In the genomic region with DNA sequence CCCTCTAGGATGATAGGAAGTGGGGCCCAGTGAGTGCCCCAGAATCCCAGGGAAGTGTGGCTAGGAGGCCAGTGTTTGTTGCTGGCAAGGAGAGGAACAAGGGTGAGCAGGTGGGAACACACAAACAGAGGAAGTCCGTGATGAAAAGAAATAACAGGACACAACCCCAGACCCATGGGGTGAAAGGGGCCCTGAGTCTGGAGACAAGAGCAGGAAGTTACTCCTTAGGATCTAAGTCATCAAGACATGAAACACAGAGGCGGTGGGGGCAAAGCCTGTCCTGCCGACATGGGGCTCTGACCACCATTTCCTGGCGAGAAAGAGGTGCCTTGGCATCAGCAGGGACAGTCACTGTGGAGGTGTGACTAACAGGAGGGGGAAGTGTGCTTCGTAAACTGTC, we compare ENCODE assay signal across 25 cellular contexts. TPM values are rescaled to one million over a fixed set of nuclear protein-coding genes. Genes with fewer than 3 reads are reported as not detected.
DNase-seq lines count a peak whose midpoint lies in the region; ATAC-seq and TF ChIP-seq lines count a peak whose summit lies in the region.
"Had no signal": no experiment of that assay in that cellular context is flagged by ENCODE, and none has a peak within 500 bp of the region (broad histone marks: within the 10 kb centered on the region; RNA-seq: fewer than 3 reads in every experiment).

No MANE protein-coding gene starts in this region.

- H3F3A ChIP-seq in Loucy (ENCODE audit: low read depth) = no peaks in the 10 kb centered on the region

- no peak for TF ChIP-seq CTCF in Loucy (conservative IDR thresholded peaks at IDR 0.05; ENCODE audit: low read length)
- no peak for TF ChIP-seq CTCF in lower leg skin (IDR thresholded peaks at IDR 0.05)
- no peak for TF ChIP-seq CTCF in prostate gland (IDR thresholded peaks at IDR 0.05)

- H2AFZ ChIP-seq in Loucy (ENCODE audit: low read length) = peak overlapping the region; percentile 33; the same call in 1 of the 2 replicates
- H2AFZ ChIP-seq: PC-9 had no signal

- H3K9me2 ChIP-seq in Loucy (replicated peaks; ENCODE audit: low read depth, low read length) = no peaks in the 10 kb centered on the region

- H3K9ac ChIP-seq in Loucy (ENCODE audit: low read depth, low read length, poor library complexity, severe bottlenecking) = no peak overlapping the region
- H3K9ac ChIP-seq: BLaER1 had no signal

- H3K27me3 ChIP-seq in Loucy (ENCODE audit: insufficient read depth, low read length, poor library complexity, severe bottlenecking) = no peaks in the 10 kb centered on the region
- no peaks in the 10 kb centered on the region for H3K27me3 ChIP-seq in prostate gland (replicated peaks; ENCODE audit: insufficient read depth)
- H3K27me3 ChIP-seq: BLaER1, MG63 had no signal

- no peak overlapping the region for H3K4me2 ChIP-seq in Loucy (ENCODE audit: low read depth, low read length, poor library complexity, severe bottlenecking)
- H3K4me2 ChIP-seq: BLaER1, PC-9 had no signal

- peak; percentile 30 for ATAC-seq in stimulated activated naive CD8-positive, alpha-beta T cell treated with anti-CD3 and anti-CD28 coated beads, Interleukin-15, Interleukin-2, amounts not matched to agents 100 U/mL and 50 U/mL, for 24 hours
- ATAC-seq in HG03442 (IDR thresholded peaks at IDR 0.05; ENCODE audit: unreplicated experiment) = no peak
- ATAC-seq: GM12878 had no signal

- TF ChIP-seq POLR2A in lower leg skin (IDR thresholded peaks at IDR 0.05) = no peak
- TF ChIP-seq POLR2A in prostate gland (IDR thresholded peaks at IDR 0.05) = no peak

- H3K4me3 ChIP-seq in Loucy (ENCODE audit: low read length, poor library complexity, severe bottlenecking) (no peak overlapping the region), lower leg skin (ENCODE audit: low read depth, poor library complexity, severe bottlenecking) (no peak overlapping the region), prostate gland (no peak overlapping the region)
- H3K4me3 ChIP-seq: BLaER1, GM12878, MG63, PC-9 had no signal

- H3K79me2 ChIP-seq in Loucy (ENCODE audit: insufficient read depth, low read length) = no peaks in the 10 kb centered on the region

- H4K20me1 ChIP-seq in Loucy (ENCODE audit: insufficient read depth, low read length, poor library complexity, severe bottlenecking) = no peaks in the 10 kb centered on the region
- H4K20me1 ChIP-seq: BLaER1 had no signal

- DNase-seq in NK-92 treated with Interleukin-12 subunit alpha and Interleukin-12 subunit beta, amount 100 ng/mL, for 24 hours (lab: John Stamatoyannopoulos, UW) = peak; percentile 7
- DNase-seq in NK-92 (lab: John Stamatoyannopoulos, UW; ENCODE audit: unreplicated experiment) (no peak), lower leg skin (ENCODE audit: low spot score in 2 of 2) (peak; percentile 7 to 70), prostate gland (ENCODE audit: low spot score) (no peak)
- DNase-seq in stimulated activated naive CD8-positive, alpha-beta T cell treated with anti-CD3 and anti-CD28 coated beads, Interleukin-15, Interleukin-2, amounts not matched to agents 100 U/mL and 50 U/mL, for 24 hours = no peak
- no peak for DNase-seq in stimulated activated CD4-positive, alpha-beta T cell treated with anti-CD3 and anti-CD28 coated beads, Interleukin-12 subunit alpha, Interleukin-12 subunit beta, amount 100 ng/mL, for 4 hours
- DNase-seq: ACHN; CD4-positive, alpha-beta T cell; COR-L47; DMS79 treated with DMSO at 0.1 percent for 48 hours; Kasumi-1; MG63; NCI-H1436; NCI-H187 treated with DMSO at 0.1 percent for 48 hours; NCI-H2107; NCI-H446 treated with DMSO at 0.1 percent for 48 hours; NCI-H69; PC-9; SHP77 treated with DMSO at 0.1 percent for 48 hours had no signal

- H3K9me3 ChIP-seq in Loucy (ENCODE audit: insufficient read depth, low read depth, low read length) (no peaks in the 10 kb centered on the region), prostate gland (no peaks in the 10 kb centered on the region)
- H3K9me3 ChIP-seq: MG63 had no signal

- peaks cover 13% of the 10 kb centered on the region for H3K4me1 ChIP-seq in Loucy (ENCODE audit: insufficient read depth, low read length, poor library complexity, severe bottlenecking)
- no peaks in the 10 kb centered on the region for H3K4me1 ChIP-seq in prostate gland (replicated peaks)
- H3K4me1 ChIP-seq: BLaER1 had no signal

- no peak overlapping the region for H3K27ac ChIP-seq in prostate gland
- H3K27ac ChIP-seq: 22Rv1, BLaER1, PC-9, RWPE1 had no signal

- H3K36me3 ChIP-seq in Loucy (ENCODE audit: insufficient read depth, low read length) (no peaks in the 10 kb centered on the region), prostate gland (no peaks in the 10 kb centered on the region)
- H3K36me3 ChIP-seq: BLaER1, MG63 had no signal

- intact Hi-C loops in lower leg skin (cut with DNase I; ENCODE audit: low total_unique reads) (no loop called here), prostate gland (cut with DNase I) (no loop called here)

- 35 to 40% methylated on average over 5 of the region's 5 CpGs for WGBS in lower leg skin, 2 donors
- WGBS in prostate gland = 25% methylated on average over 5 of the region's 5 CpGs

RNA-seq across cellular contexts. Expression of gene CHST1, which starts 21.8 kb away (rescaled TPM):
- total RNA-seq in lower leg skin (1 to 10 TPM in 3 of 4 donors, under 1 TPM in 1; 0.30 to 1.7 (median 1.4) TPM), prostate gland (1 to 10 TPM in 1 of 2 donors, under 1 TPM in 1; 0.32 to 4.4 TPM)
- total RNA-seq: CD4-positive, alpha-beta T cell; GM12878; PC-9 had no signal

Comparison
In these comparisons a context has a peak if more than half of its experiments do, and no peak if none do; other contexts are left out.
1. DNase-seq: peak in NK-92 treated with Interleukin-12 subunit alpha and Interleukin-12 subunit beta, amount 100 ng/mL, for 24 hours (single experiment) and lower leg skin (2 of 2); none in NK-92 (single experiment), stimulated activated naive CD8-positive, alpha-beta T cell treated with anti-CD3 and anti-CD28 coated beads, Interleukin-15, Interleukin-2, amounts not matched to agents 100 U/mL and 50 U/mL, for 24 hours (single experiment), prostate gland (single experiment) and stimulated activated CD4-positive, alpha-beta T cell treated with anti-CD3 and anti-CD28 coated beads, Interleukin-12 subunit alpha, Interleukin-12 subunit beta, amount 100 ng/mL, for 4 hours (single experiment).